Comparison of ENCODE assay signal across 16 cellular contexts in the genomic region with DNA sequence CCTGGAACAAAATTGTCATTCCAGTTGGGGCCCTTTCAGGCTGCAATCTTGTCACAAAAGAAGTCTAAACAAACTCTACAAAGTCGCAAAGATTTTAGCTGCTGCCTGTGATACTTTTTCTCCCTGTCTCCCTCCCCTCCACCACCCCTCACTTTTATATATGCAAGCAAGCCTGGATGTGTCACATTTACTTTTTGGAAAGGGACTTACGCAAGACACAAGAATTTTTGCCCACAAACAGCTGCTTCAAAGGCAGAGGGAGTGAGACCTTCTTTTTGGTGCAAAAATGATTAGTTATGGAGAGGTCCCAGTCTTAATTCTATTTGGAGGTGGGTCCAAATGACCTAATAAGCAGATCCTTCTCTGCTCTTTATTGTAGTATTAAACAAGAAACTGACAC. TPM values are rescaled to one million over a fixed set of nuclear protein-coding genes. Genes with fewer than 3 reads are reported as not detected.
A peak's percentile ranks its signal among the peaks of the same experiment; 100 is the strongest.
DNase-seq lines count a peak whose midpoint lies in the region; ATAC-seq and TF ChIP-seq lines count a peak whose summit lies in the region.
"Had no signal": no experiment of that assay in that cellular context is flagged by ENCODE, and none has a peak within 500 bp of the region (broad histone marks: within the 10 kb centered on the region; RNA-seq: fewer than 3 reads in every experiment).

No MANE protein-coding gene starts in this region.

- DNase-seq in SKM-1 treated with dmso at 0.1 percent for 144 hours (lab: John Stamatoyannopoulos, UW; ENCODE audit: unreplicated experiment) (peak; percentile 48), SKM-1 (lab: John Stamatoyannopoulos, UW; ENCODE audit: unreplicated experiment) (no peak), PC-9 (peak in 1 of 2 experiments; percentile 55), fibroblast of mammary gland (ENCODE audit: low read depth) (peak; percentile 61), upper lobe of right lung (no peak), HEK293T (ENCODE audit: extremely low spot score) (no peak)
- DNase-seq: 8988T; activated CD4-positive, alpha-beta T cell treated with anti-CD3 and anti-CD28 coated beads, Interleukin-2, amount 10 ng/mL, durations not matched to agents 24 days and 14 days; activated T-cell treated with anti-CD3 and anti-CD28 coated beads, Interleukin-2, amount 50 U/mL, for 4 hours; adrenal gland; dermis blood vessel endothelial cell; NCI-H226; stomach had no signal

- CTCF ChIA-PET in PC-9 (lab: Charles Lee) (no interaction called here), HEK293T (lab: Yijun Ruan, JAX) (no interaction called here)

- H3K4me3 ChIP-seq in PC-9 (no peak overlapping the region), fibroblast of mammary gland (ENCODE audit: control insufficient read depth, low read depth, low read length) (no peak overlapping the region), upper lobe of right lung (no peak overlapping the region)
- H3K4me3 ChIP-seq: adrenal gland, HAP-1, stomach had no signal

- H3K79me2 ChIP-seq in PC-9 (ENCODE audit: low read depth): no peaks in the 10 kb centered on the region

- peaks cover 17% of the 10 kb centered on the region for H3K4me1 ChIP-seq in PC-9 (replicated peaks; ENCODE audit: insufficient read depth)
- H3K4me1 ChIP-seq in upper lobe of right lung: no peaks in the 10 kb centered on the region
- H3K4me1 ChIP-seq: adrenal gland, HAP-1, stomach had no signal

- POLR2A ChIA-PET in PC-9 (lab: Charles Lee; ENCODE audit: unreplicated experiment): interaction anchor here (0.6 kb wide), 1 partner anchor 256 kb away, joined by 3 read pairs; no protein-coding TSS in a partner anchor
- POLR2A ChIA-PET in HEK293T (lab: Yijun Ruan, JAX): no interaction called here

- H3K27me3 ChIP-seq in PC-9 (ENCODE audit: insufficient read depth, low read depth) (no peaks in the 10 kb centered on the region), upper lobe of right lung (no peaks in the 10 kb centered on the region)
- H3K27me3 ChIP-seq: adrenal gland had no signal

- H3K9me3 ChIP-seq in PC-9 (ENCODE audit: insufficient read depth, low read depth) (0 out of 2 replicates have a peak, but pooled peaks cover 4% of the 10 kb centered on the region), upper lobe of right lung (no peaks in the 10 kb centered on the region)
- H3K9me3 ChIP-seq: adrenal gland, HAP-1, stomach had no signal

- peak overlapping the region; percentile 43; the same call in 1 of the 2 replicates for H3K4me2 ChIP-seq in PC-9

- no TSS peak for BruUV-seq in PC-9 (replicated peaks; lab: Mats Ljungman, UMichigan)

- ATAC-seq in GM19035 (IDR thresholded peaks at IDR 0.05; ENCODE audit: unreplicated experiment) (no peak), upper lobe of right lung (no peak), esophagus mucosa (no peak)
- ATAC-seq: activated T-cell treated with anti-CD3 and anti-CD28 coated beads, Interleukin-2, amount 50 U/mL, for 4 hours had no signal

- TF ChIP-seq CTCF in PC-9 (conservative IDR thresholded peaks at IDR 0.05): no peak
- no peak for TF ChIP-seq CTCF in fibroblast of mammary gland (conservative IDR thresholded peaks at IDR 0.05; ENCODE audit: control insufficient read depth, insufficient read depth, low read depth, low read length)
- TF ChIP-seq CTCF in upper lobe of right lung (IDR thresholded peaks at IDR 0.05): no peak

- H4K20me1 ChIP-seq in PC-9 (ENCODE audit: insufficient read depth): no peaks in the 10 kb centered on the region

- no peaks in the 10 kb centered on the region for H3K36me3 ChIP-seq in PC-9 (ENCODE audit: low read depth)
- H3K36me3 ChIP-seq in upper lobe of right lung: no peaks in the 10 kb centered on the region
- H3K36me3 ChIP-seq: adrenal gland, HAP-1, stomach had no signal

- H3K27ac ChIP-seq in PC-9 (peak overlapping the region; percentile 6; the same call in 1 of the 2 replicates), upper lobe of right lung (no peak overlapping the region)
- H3K27ac ChIP-seq: stomach had no signal

- no peaks in the 10 kb centered on the region for H3K9me2 ChIP-seq in PC-9 (ENCODE audit: insufficient read depth)

- intact Hi-C loops in PC-9 (cut with micrococcal nuclease; ENCODE audit: unreplicated experiment): no loop called here
- intact Hi-C loops in upper lobe of right lung (cut with DNase I): no loop called here

- H3F3A ChIP-seq in PC-9 (ENCODE audit: insufficient read depth, low read depth): no peaks in the 10 kb centered on the region

- H2AFZ ChIP-seq in PC-9: 0 out of 2 replicates have a peak overlapping the region, but pooled peaks have one; percentile 64

TF ChIP-seq in HEK293T, 16 proteins besides CTCF, POLR2A, EP300 and RAD21:
- TF ChIP-seq, protein P1, sequence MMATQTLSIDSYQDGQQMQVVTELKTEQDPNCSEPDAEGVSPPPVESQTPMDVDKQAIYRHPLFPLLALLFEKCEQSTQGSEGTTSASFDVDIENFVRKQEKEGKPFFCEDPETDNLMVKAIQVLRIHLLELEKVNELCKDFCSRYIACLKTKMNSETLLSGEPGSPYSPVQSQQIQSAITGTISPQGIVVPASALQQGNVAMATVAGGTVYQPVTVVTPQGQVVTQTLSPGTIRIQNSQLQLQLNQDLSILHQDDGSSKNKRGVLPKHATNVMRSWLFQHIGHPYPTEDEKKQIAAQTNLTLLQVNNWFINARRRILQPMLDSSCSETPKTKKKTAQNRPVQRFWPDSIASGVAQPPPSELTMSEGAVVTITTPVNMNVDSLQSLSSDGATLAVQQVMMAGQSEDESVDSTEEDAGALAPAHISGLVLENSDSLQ (IDR thresholded peaks at IDR 0.05): no peak
- no peak for TF ChIP-seq LEF1 (IDR thresholded peaks at IDR 0.05; ENCODE audit: borderline replicate concordance)
- no peak for TF ChIP-seq FOXK2 (IDR thresholded peaks at IDR 0.05)
- TF ChIP-seq FOXA1 (IDR thresholded peaks at IDR 0.05): no peak
- no peak for TF ChIP-seq NFRKB (IDR thresholded peaks at IDR 0.05)
- no peak for TF ChIP-seq SP1 (IDR thresholded peaks at IDR 0.05)
- no peak for TF ChIP-seq L3MBTL2 (conservative IDR thresholded peaks at IDR 0.05)
- TF ChIP-seq HDGF (IDR thresholded peaks at IDR 0.05; ENCODE audit: borderline replicate concordance): no peak
- TF ChIP-seq CTBP1 (IDR thresholded peaks at IDR 0.05; ENCODE audit: borderline replicate concordance): no peak
- TF ChIP-seq ELF4 (IDR thresholded peaks at IDR 0.05): no peak
- TF ChIP-seq ARNT (IDR thresholded peaks at IDR 0.05): no peak
- TF ChIP-seq TARDBP (IDR thresholded peaks at IDR 0.05): no peak
- TF ChIP-seq ZNF384 (IDR thresholded peaks at IDR 0.05): no peak

RNA-seq across cellular contexts. Expression of a gene that starts 22.9 kb away (rescaled TPM):
- 49.8 and 62.4 TPM in 2 replicates for total RNA-seq in PC-9 (2021)
- total RNA-seq in upper lobe of right lung: 5.3 TPM
- 30.4 TPM for total RNA-seq in esophagus mucosa

Comparison
In these comparisons a context has a peak if more than half of its experiments do, and no peak if none do; other contexts are left out.
1. DNase-seq: peak in SKM-1 treated with dmso at 0.1 percent for 144 hours (single experiment) and fibroblast of mammary gland (single experiment); none in SKM-1 (single experiment), upper lobe of right lung (single experiment) and HEK293T (single experiment).